24 cellular contexts compared by ENCODE assay signal in genomic region chr21:31418355-31419001, GRCh38.
DNase-seq lines count a peak whose midpoint lies in the region; ATAC-seq and TF ChIP-seq lines count a peak whose summit lies in the region.
"Had no signal": no experiment of that assay in that cellular context is flagged by ENCODE, and none has a peak within 500 bp of the region (broad histone marks: within the 10 kb centered on the region; RNA-seq: fewer than 3 reads in every experiment).

No MANE protein-coding gene starts in this region.

- no peaks in the 10 kb centered on the region for H3K9me3 ChIP-seq in hepatocyte (ENCODE audit: low read depth)
- H3K9me3 ChIP-seq: A549, BE2C had no signal

- H4K20me1 ChIP-seq in hepatocyte (ENCODE audit: insufficient read depth, poor library complexity, severe bottlenecking), result no peaks in the 10 kb centered on the region
- H4K20me1 ChIP-seq: BLaER1 treated with 17β-estradiol and CSF1 and Interleukin-3, amounts not matched to agents 10 nM and 100 nM had no signal

- DNase-seq in ELF-1 (ENCODE audit: low read depth, low spot score) (peak; percentile 80), H7 (peak; percentile 29), WTC11 (ENCODE audit: low spot score) (no peak), hepatocyte (ENCODE audit: low spot score) (peak; percentile 16), NCI-H1417 (lab: John Stamatoyannopoulos, UW) (no peak), NCI-H128 (lab: John Stamatoyannopoulos, UW; ENCODE audit: unreplicated experiment) (no peak)
- DNase-seq: 8988T; ACHN; AML-193; BE2C; CD4-positive, alpha-beta T cell; CD8-positive, alpha-beta memory T cell; DMS 273 treated with DMSO at 0.1 percent for 48 hours; DMS79; EL; GF-D8; GOT3; H9 had no signal

- CTCF ChIA-PET in WTC11 (lab: Charles Lee), result interaction anchor here (0.7 to 0.9 kb wide), 2 partner anchors 162 to 166 kb away, joined by 3 read pairs; no protein-coding TSS in a partner anchor

- no peaks in the 10 kb centered on the region for H3K27me3 Mint-ChIP-seq in WTC11 (ENCODE audit: low read depth)
- H3K27me3 Mint-ChIP-seq: CD4-positive, alpha-beta T cell had no signal

- peak overlapping the region; percentile 54 for H3K27ac Mint-ChIP-seq in WTC11
- H3K27ac Mint-ChIP-seq: CD4-positive, alpha-beta T cell had no signal

- no peaks in the 10 kb centered on the region for H3K4me1 ChIP-seq in hepatocyte (ENCODE audit: insufficient read depth)
- H3K4me1 ChIP-seq: A549; BE2C; BLaER1 treated with 17β-estradiol and CSF1 and Interleukin-3, amounts not matched to agents 10 nM and 100 nM had no signal

- no peaks in the 10 kb centered on the region for H3K36me3 Mint-ChIP-seq in WTC11
- H3K36me3 Mint-ChIP-seq: CD14-positive monocyte; CD8-positive, alpha-beta memory T cell had no signal

- WGBS in hepatocyte (ENCODE audit: low lambda C conversion rate, missing lambda C conversion rate), result 78% methylated on average over 9 of the region's 9 CpGs

- no peaks in the 10 kb centered on the region for H3K27me3 ChIP-seq in H7 (ENCODE audit: control insufficient read depth, insufficient read depth, low read length)
- no peaks in the 10 kb centered on the region for H3K27me3 ChIP-seq in hepatocyte
- H3K27me3 ChIP-seq: BE2C; BLaER1 treated with 17β-estradiol and CSF1 and Interleukin-3, amounts not matched to agents 10 nM and 100 nM had no signal

- no peak overlapping the region for H3K4me2 ChIP-seq in hepatocyte
- H3K4me2 ChIP-seq: A549; BLaER1 treated with 17β-estradiol and CSF1 and Interleukin-3, amounts not matched to agents 10 nM and 100 nM had no signal

- H3K27ac ChIP-seq in hepatocyte, result no peak overlapping the region
- H3K27ac ChIP-seq: A549; BLaER1 treated with 17β-estradiol and CSF1 and Interleukin-3, amounts not matched to agents 10 nM and 100 nM had no signal

- H3K4me3 ChIP-seq in H7 (ENCODE audit: insufficient read depth, low read depth, low read length) (no peak overlapping the region), hepatocyte (no peak overlapping the region)
- H3K4me3 ChIP-seq: A549; BLaER1 treated with 17β-estradiol and CSF1 and Interleukin-3, amounts not matched to agents 10 nM and 100 nM had no signal

- no peak overlapping the region for H3K4me3 Mint-ChIP-seq in WTC11
- H3K4me3 Mint-ChIP-seq: CD14-positive monocyte; CD4-positive, alpha-beta T cell; CD8-positive, alpha-beta memory T cell; H9 had no signal

- no peaks in the 10 kb centered on the region for H3K36me3 ChIP-seq in H7 (replicated peaks; ENCODE audit: control insufficient read depth, insufficient read depth, low read length)
- H3K36me3 ChIP-seq in hepatocyte (replicated peaks; ENCODE audit: insufficient read depth, low read depth), result no peaks in the 10 kb centered on the region
- H3K36me3 ChIP-seq: BE2C had no signal

- H3K79me2 ChIP-seq in hepatocyte, result no peaks in the 10 kb centered on the region

- H3K9me2 ChIP-seq in hepatocyte (replicated peaks; ENCODE audit: insufficient read depth), result no peaks in the 10 kb centered on the region

- no peak for TF ChIP-seq CTCF in WTC11 (IDR thresholded peaks at IDR 0.05)
- TF ChIP-seq CTCF in hepatocyte (IDR thresholded peaks at IDR 0.05; ENCODE audit: poor library complexity), result no peak

- H2AFZ ChIP-seq in hepatocyte, result no peak overlapping the region

- POLR2A ChIA-PET in WTC11 (lab: Charles Lee), result interaction anchor here (0.6 kb wide), 1 partner anchor 82 kb away, joined by 4 read pairs; no protein-coding TSS in a partner anchor

- ATAC-seq in WTC11 (peak; percentile 38), GM19351 (IDR thresholded peaks at IDR 0.05; ENCODE audit: unreplicated experiment) (no peak), GM18868 (IDR thresholded peaks at IDR 0.05; ENCODE audit: unreplicated experiment) (no peak)
- ATAC-seq: A549, HCT116 had no signal

- no peaks in the 10 kb centered on the region for H3K9me3 Mint-ChIP-seq in WTC11
- H3K9me3 Mint-ChIP-seq: CD4-positive, alpha-beta T cell; H9 had no signal

- peaks cover 21% of the 10 kb centered on the region for H3K4me1 Mint-ChIP-seq in WTC11
- H3K4me1 Mint-ChIP-seq: CD14-positive monocyte; CD8-positive, alpha-beta memory T cell had no signal

TF ChIP-seq in WTC11, 78 proteins besides CTCF, POLR2A, EP300 and RAD21:
- TF ChIP-seq ELF4 (CRISPR knock-in tag; IDR thresholded peaks at IDR 0.05; ENCODE audit: low read depth), result no peak

Comparison
In these comparisons a context has a peak if more than half of its experiments do, and no peak if none do; other contexts are left out.
1. DNase-seq: peak in ELF-1 (single experiment), H7 (single experiment) and hepatocyte (single experiment); none in WTC11 (single experiment), NCI-H1417 (0 of 3) and NCI-H128 (single experiment).